Comparison of ENCODE assay signal across 1 cellular context in the genomic region with DNA sequence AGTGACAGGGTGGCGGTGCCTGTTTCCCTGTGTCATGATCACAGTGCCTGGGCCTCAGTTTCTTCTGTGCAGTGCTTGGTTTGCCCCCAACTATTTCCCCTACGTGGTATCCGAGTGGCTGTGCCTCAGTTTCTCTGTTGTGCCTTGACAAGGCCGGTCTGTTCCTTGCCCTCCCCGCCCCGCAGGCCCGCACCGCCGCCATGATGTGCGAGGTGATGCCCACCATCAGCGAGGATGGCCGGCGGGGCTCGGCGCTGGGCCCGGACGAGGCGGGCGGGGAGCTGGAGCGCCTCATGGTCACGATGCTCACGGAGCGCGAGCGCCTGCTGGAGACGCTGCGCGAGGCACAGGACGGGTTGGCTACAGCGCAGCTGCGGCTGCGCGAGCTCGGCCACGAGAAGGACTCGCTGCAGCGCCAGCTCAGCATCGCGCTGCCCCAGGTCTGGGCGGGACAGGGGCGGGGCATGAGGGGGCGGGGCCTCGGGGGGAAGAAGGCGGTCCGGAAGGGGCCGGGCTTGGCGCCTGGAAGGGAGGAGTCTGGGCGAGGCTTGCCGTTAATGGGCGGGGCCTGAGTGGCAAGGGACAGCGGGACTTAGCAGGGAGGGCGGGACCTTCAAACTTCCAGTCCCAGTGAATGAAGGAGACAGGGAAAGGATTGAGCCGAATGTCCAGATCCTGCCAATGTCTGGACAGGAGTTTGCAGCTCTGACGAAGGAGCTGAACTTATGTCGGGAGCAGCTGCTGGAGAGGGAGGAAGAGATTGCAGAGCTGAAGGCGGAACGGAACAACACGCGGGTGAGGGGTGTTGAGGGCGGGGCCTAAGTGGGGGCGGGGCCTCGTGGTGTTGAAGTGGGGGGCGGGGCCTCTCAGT.
TF ChIP-seq lines count a peak whose summit lies in the region.

No MANE protein-coding gene starts in this region.

TF ChIP-seq in HepG2, 621 proteins besides CTCF, POLR2A, EP300 and RAD21 (continued from another document and continues in another):
- TF ChIP-seq HMGXB4 (CRISPR knock-in tag; IDR thresholded peaks at IDR 0.05; ENCODE audit: borderline replicate concordance in 1 of 2, low read depth in 1 of 2) (peak; percentile 68 to 98), NFKB2 (CRISPR knock-in tag; IDR thresholded peaks at IDR 0.05; ENCODE audit: borderline replicate concordance) (peak; percentile 99), RFXAP (CRISPR knock-in tag; IDR thresholded peaks at IDR 0.05; ENCODE audit: borderline replicate concordance) (peak; percentile 96), MEIS1 (CRISPR knock-in tag; IDR thresholded peaks at IDR 0.05; ENCODE audit: borderline replicate concordance) (peak; percentile 89), NR0B2 (CRISPR knock-in tag; IDR thresholded peaks at IDR 0.05) (peak; percentile 98), ZBTB42 (CRISPR knock-in tag; IDR thresholded peaks at IDR 0.05) (peak; percentile 95), ATAD3A (CRISPR knock-in tag; IDR thresholded peaks at IDR 0.05) (peak; percentile 81; the same call in 1 of the 2 replicates), RCOR2 (CRISPR knock-in tag; IDR thresholded peaks at IDR 0.05) (peak; percentile 72; the same call in 1 of the 2 replicates), CREB1 (IDR thresholded peaks at IDR 0.05) (no peak), CREB1 (CRISPR knock-in tag; IDR thresholded peaks at IDR 0.05) (no peak), POGK (CRISPR knock-in tag; conservative IDR thresholded peaks at IDR 0.05) (peak; percentile 99), TEF (CRISPR knock-in tag; IDR thresholded peaks at IDR 0.05) (peak; percentile 91; the same call in 1 of the 2 replicates), ZNF143 (CRISPR knock-in tag; IDR thresholded peaks at IDR 0.05) (peak; percentile 70), GRHL1 (CRISPR knock-in tag; conservative IDR thresholded peaks at IDR 0.05) (peak; percentile 42; the same call in 1 of the 2 replicates), CHD2 (IDR thresholded peaks at IDR 0.05; ENCODE audit: low read depth, low read length) (peak; percentile 34; the same call in 1 of the 2 replicates), THAP11 (CRISPR knock-in tag; IDR thresholded peaks at IDR 0.05) (peak; percentile 73), RNF219 (CRISPR knock-in tag; IDR thresholded peaks at IDR 0.05) (no peak; the same call in 1 of the 2 replicates), ZNF121 (CRISPR knock-in tag; IDR thresholded peaks at IDR 0.05) (peak; percentile 66; the same call in 1 of the 2 replicates), ZEB1 (IDR thresholded peaks at IDR 0.05; ENCODE audit: insufficient replicate concordance, low read depth) (no peak), BHLHE40 (IDR thresholded peaks at IDR 0.05; ENCODE audit: low read length) (0 out of 2 replicates have a peak, but pooled peaks have one; percentile 13), ESRRA (CRISPR knock-in tag; IDR thresholded peaks at IDR 0.05; ENCODE audit: low read depth) (peak; percentile 84; the same call in 1 of the 2 replicates), MTA3 (CRISPR knock-in tag; IDR thresholded peaks at IDR 0.05) (no peak), ZNF251 (CRISPR knock-in tag; IDR thresholded peaks at IDR 0.05) (peak; percentile 97), ZNF263 (CRISPR knock-in tag; IDR thresholded peaks at IDR 0.05) (peak; percentile 90), ZKSCAN5 (CRISPR knock-in tag; IDR thresholded peaks at IDR 0.05) (no peak), ATF2 (CRISPR knock-in tag; IDR thresholded peaks at IDR 0.05) (peak; percentile 82), PTBP1 (IDR thresholded peaks at IDR 0.05; ENCODE audit: low read depth, low read length, poor library complexity, severe bottlenecking) (no peak), ZNF296 (CRISPR knock-in tag; conservative IDR thresholded peaks at IDR 0.05) (peak; percentile 73; the same call in 1 of the 2 replicates), NKX3-1 (CRISPR knock-in tag; IDR thresholded peaks at IDR 0.05) (peak; percentile 100), ZBTB2 (CRISPR knock-in tag; IDR thresholded peaks at IDR 0.05; ENCODE audit: low read depth) (peak; percentile 93), ZNF3 (CRISPR knock-in tag; IDR thresholded peaks at IDR 0.05) (no peak), HNRNPUL1 (IDR thresholded peaks at IDR 0.05; ENCODE audit: low read depth, low read length) (no peak), MTA1 (CRISPR knock-in tag; IDR thresholded peaks at IDR 0.05; ENCODE audit: borderline replicate concordance) (peak; percentile 91; the same call in 1 of the 2 replicates), ZNF784 (CRISPR knock-in tag; IDR thresholded peaks at IDR 0.05; ENCODE audit: borderline replicate concordance) (peak; percentile 95), EZH2 (conservative IDR thresholded peaks at IDR 0.05; ENCODE audit: low read depth, low read length) (no peak), RFXANK (CRISPR knock-in tag; IDR thresholded peaks at IDR 0.05) (0 out of 2 replicates have a peak, but pooled peaks have one; percentile 80), ZNF510 (CRISPR knock-in tag; IDR thresholded peaks at IDR 0.05; ENCODE audit: low read depth) (peak; percentile 94; the same call in 1 of the 2 replicates), AKAP8 (CRISPR knock-in tag; IDR thresholded peaks at IDR 0.05) (peak; percentile 90; the same call in 1 of the 2 replicates)
- TF ChIP-seq, protein P1, sequence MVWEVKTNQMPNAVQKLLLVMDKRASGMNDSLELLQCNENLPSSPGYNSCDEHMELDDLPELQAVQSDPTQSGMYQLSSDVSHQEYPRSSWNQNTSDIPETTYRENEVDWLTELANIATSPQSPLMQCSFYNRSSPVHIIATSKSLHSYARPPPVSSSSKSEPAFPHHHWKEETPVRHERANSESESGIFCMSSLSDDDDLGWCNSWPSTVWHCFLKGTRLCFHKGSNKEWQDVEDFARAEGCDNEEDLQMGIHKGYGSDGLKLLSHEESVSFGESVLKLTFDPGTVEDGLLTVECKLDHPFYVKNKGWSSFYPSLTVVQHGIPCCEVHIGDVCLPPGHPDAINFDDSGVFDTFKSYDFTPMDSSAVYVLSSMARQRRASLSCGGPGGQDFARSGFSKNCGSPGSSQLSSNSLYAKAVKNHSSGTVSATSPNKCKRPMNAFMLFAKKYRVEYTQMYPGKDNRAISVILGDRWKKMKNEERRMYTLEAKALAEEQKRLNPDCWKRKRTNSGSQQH (CRISPR knock-in tag; IDR thresholded peaks at IDR 0.05; ENCODE audit: low read depth): peak; percentile 100
- TF ChIP-seq, protein P2, sequence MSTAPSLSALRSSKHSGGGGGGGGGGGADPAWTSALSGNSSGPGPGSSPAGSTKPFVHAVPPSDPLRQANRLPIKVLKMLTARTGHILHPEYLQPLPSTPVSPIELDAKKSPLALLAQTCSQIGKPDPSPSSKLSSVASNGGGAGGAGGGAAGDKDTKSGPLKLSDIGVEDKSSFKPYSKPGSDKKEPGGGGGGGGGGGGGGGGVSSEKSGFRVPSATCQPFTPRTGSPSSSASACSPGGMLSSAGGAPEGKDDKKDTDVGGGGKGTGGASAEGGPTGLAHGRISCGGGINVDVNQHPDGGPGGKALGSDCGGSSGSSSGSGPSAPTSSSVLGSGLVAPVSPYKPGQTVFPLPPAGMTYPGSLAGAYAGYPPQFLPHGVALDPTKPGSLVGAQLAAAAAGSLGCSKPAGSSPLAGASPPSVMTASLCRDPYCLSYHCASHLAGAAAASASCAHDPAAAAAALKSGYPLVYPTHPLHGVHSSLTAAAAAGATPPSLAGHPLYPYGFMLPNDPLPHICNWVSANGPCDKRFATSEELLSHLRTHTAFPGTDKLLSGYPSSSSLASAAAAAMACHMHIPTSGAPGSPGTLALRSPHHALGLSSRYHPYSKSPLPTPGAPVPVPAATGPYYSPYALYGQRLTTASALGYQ (CRISPR knock-in tag; IDR thresholded peaks at IDR 0.05): peak; percentile 89
- TF ChIP-seq, protein P3, sequence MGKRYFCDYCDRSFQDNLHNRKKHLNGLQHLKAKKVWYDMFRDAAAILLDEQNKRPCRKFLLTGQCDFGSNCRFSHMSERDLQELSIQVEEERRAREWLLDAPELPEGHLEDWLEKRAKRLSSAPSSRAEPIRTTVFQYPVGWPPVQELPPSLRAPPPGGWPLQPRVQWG (CRISPR knock-in tag; IDR thresholded peaks at IDR 0.05; ENCODE audit: borderline replicate concordance, low read depth): no peak
